Comparison of ENCODE assay signal across 1 cellular context in the genomic region with DNA sequence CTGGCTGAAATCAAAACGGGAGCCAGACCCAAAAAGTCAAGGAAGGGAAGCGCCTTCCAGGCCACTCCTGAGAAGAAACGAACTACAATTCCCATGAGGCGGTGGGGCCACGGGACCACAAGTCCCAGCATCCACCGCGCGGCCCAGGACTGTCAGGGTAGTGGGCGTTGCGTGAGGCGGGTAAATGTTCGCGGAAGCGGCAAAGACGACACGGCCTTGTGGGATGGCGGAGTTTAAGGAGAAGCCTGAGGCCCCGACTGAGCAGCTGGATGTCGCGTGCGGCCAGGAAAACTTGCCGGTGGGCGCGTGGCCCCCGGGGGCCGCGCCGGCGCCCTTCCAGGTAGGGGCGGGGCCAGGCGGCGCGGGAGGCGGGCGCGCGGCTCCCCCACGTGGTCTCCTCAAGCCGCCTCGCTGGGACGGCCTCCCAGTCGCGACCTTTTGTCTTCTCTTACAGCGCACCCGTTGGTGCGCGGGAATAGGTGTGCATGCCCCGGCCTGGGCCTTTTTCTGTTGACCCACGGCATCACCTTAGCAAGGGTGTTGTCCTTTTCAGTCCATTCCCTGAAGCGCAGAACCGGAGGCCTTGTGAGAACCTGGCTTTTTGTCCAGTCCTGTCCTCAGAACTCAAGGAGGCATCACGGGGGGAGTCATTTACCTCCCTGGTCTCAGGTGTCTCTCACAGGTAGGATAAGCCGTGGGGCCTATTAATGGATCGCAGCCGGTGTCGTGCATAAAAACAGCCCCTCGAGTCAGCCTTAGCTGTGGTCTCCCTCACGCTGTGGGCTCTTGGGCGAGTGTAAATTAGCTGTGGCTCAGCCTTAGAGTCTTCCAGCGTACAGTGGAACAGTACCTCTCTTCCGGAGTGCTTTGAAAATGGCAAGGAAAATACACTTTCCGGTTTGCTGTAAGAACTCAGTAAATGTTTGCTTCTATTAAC.
A peak's percentile ranks its signal among the peaks of the same experiment; 100 is the strongest.
TF ChIP-seq lines count a peak whose summit lies in the region.

A gene (plus strand): TSS at position 183 of the 937 bp plus-strand sequence. CDS start 2 bp downstream, at position 185.

TF ChIP-seq in HepG2, 621 proteins besides CTCF, POLR2A, EP300 and RAD21 (continued from another document and continues in another):
- TF ChIP-seq ZKSCAN8 (CRISPR knock-in tag; IDR thresholded peaks at IDR 0.05; ENCODE audit: borderline replicate concordance) (no peak), ASH2L (IDR thresholded peaks at IDR 0.05; ENCODE audit: insufficient read length, low read depth, low read length) (peak; percentile 79), TCF7 (IDR thresholded peaks at IDR 0.05; ENCODE audit: low read depth) (no peak), ZNF672 (CRISPR knock-in tag; IDR thresholded peaks at IDR 0.05) (no peak), HMGA1 (CRISPR knock-in tag; conservative IDR thresholded peaks at IDR 0.05) (no peak), ZNF543 (CRISPR knock-in tag; IDR thresholded peaks at IDR 0.05) (no peak), CCAR2 (optimal IDR thresholded peaks at IDR 0.05; ENCODE audit: low read depth, low read length) (no peak), ZNF34 (CRISPR knock-in tag; IDR thresholded peaks at IDR 0.05; ENCODE audit: borderline replicate concordance) (no peak), ZNF317 (CRISPR knock-in tag; IDR thresholded peaks at IDR 0.05) (no peak), SALL2 (CRISPR knock-in tag; IDR thresholded peaks at IDR 0.05) (peak; percentile 62; the same call in 1 of the 2 replicates), DNMT1 (CRISPR knock-in tag; IDR thresholded peaks at IDR 0.05) (no peak), KDM1A (CRISPR knock-in tag; IDR thresholded peaks at IDR 0.05) (no peak), PHF8 (CRISPR knock-in tag; IDR thresholded peaks at IDR 0.05) (peak; percentile 84), SETDB1 (CRISPR knock-in tag; IDR thresholded peaks at IDR 0.05; ENCODE audit: borderline replicate concordance) (no peak), CHD4 (IDR thresholded peaks at IDR 0.05; ENCODE audit: borderline replicate concordance, low read length) (0 out of 2 replicates have a peak, but pooled peaks have one; percentile 20), KMT2A (CRISPR knock-in tag; IDR thresholded peaks at IDR 0.05) (no peak), ZNF75D (CRISPR knock-in tag; IDR thresholded peaks at IDR 0.05; ENCODE audit: borderline replicate concordance) (no peak), ZNF773 (CRISPR knock-in tag; IDR thresholded peaks at IDR 0.05; ENCODE audit: borderline replicate concordance) (0 out of 2 replicates have a peak, but pooled peaks have one; percentile 24), MIER2 (CRISPR knock-in tag; IDR thresholded peaks at IDR 0.05) (no peak), ZNF674 (CRISPR knock-in tag; IDR thresholded peaks at IDR 0.05; ENCODE audit: low read depth) (no peak), BCL6 (CRISPR knock-in tag; IDR thresholded peaks at IDR 0.05) (0 out of 2 replicates have a peak, but pooled peaks have one; percentile 20), ARNT2 (CRISPR knock-in tag; IDR thresholded peaks at IDR 0.05; ENCODE audit: low read depth) (peak; percentile 83), ZNF232 (CRISPR knock-in tag; IDR thresholded peaks at IDR 0.05; ENCODE audit: borderline replicate concordance) (no peak), FOXC1 (CRISPR knock-in tag; IDR thresholded peaks at IDR 0.05; ENCODE audit: borderline replicate concordance) (peak; percentile 46; the same call in 1 of the 2 replicates), ZMYM2 (CRISPR knock-in tag; IDR thresholded peaks at IDR 0.05) (no peak), HOXA3 (CRISPR knock-in tag; IDR thresholded peaks at IDR 0.05) (peak; percentile 53), ZNF777 (CRISPR knock-in tag; IDR thresholded peaks at IDR 0.05) (peak; percentile 59; the same call in 1 of the 2 replicates)
- TF ChIP-seq, protein P1, sequence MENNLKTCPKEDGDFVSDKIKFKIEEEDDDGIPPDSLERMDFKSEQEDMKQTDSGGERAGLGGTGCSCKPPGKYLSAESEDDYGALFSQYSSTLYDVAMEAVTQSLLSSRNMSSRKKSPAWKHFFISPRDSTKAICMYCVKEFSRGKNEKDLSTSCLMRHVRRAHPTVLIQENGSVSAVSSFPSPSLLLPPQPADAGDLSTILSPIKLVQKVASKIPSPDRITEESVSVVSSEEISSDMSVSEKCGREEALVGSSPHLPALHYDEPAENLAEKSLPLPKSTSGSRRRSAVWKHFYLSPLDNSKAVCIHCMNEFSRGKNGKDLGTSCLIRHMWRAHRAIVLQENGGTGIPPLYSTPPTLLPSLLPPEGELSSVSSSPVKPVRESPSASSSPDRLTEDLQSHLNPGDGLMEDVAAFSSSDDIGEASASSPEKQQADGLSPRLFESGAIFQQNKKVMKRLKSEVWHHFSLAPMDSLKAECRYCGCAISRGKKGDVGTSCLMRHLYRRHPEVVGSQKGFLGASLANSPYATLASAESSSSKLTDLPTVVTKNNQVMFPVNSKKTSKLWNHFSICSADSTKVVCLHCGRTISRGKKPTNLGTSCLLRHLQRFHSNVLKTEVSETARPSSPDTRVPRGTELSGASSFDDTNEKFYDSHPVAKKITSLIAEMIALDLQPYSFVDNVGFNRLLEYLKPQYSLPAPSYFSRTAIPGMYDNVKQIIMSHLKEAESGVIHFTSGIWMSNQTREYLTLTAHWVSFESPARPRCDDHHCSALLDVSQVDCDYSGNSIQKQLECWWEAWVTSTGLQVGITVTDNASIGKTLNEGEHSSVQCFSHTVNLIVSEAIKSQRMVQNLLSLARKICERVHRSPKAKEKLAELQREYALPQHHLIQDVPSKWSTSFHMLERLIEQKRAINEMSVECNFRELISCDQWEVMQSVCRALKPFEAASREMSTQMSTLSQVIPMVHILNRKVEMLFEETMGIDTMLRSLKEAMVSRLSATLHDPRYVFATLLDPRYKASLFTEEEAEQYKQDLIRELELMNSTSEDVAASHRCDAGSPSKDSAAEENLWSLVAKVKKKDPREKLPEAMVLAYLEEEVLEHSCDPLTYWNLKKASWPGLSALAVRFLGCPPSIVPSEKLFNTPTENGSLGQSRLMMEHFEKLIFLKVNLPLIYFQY (CRISPR knock-in tag; IDR thresholded peaks at IDR 0.05; ENCODE audit: borderline replicate concordance), result no peak
- TF ChIP-seq, protein P2, sequence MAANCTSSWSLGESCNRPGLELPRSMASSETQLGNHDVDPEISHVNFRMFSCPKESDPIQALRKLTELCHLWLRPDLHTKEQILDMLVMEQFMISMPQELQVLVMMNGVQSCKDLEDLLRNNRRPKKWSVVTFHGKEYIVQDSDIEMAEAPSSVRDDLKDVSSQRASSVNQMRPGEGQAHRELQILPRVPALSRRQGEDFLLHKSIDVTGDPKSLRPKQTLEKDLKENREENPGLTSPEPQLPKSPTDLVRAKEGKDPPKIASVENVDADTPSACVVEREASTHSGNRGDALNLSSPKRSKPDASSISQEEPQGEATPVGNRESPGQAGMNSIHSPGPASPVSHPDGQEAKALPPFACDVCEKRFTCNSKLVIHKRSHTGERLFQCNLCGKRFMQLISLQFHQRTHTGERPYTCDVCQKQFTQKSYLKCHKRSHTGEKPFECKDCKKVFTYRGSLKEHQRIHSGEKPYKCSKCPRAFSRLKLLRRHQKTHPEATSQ (CRISPR knock-in tag; IDR thresholded peaks at IDR 0.05; ENCODE audit: borderline replicate concordance), result 0 out of 2 replicates have a peak, but pooled peaks have one; percentile 26
- TF ChIP-seq, protein P3, sequence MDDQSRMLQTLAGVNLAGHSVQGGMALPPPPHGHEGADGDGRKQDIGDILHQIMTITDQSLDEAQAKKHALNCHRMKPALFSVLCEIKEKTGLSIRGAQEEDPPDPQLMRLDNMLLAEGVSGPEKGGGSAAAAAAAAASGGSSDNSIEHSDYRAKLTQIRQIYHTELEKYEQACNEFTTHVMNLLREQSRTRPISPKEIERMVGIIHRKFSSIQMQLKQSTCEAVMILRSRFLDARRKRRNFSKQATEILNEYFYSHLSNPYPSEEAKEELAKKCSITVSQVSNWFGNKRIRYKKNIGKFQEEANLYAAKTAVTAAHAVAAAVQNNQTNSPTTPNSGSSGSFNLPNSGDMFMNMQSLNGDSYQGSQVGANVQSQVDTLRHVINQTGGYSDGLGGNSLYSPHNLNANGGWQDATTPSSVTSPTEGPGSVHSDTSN (CRISPR knock-in tag; IDR thresholded peaks at IDR 0.05; ENCODE audit: borderline replicate concordance), result no peak
- TF ChIP-seq, protein P4, sequence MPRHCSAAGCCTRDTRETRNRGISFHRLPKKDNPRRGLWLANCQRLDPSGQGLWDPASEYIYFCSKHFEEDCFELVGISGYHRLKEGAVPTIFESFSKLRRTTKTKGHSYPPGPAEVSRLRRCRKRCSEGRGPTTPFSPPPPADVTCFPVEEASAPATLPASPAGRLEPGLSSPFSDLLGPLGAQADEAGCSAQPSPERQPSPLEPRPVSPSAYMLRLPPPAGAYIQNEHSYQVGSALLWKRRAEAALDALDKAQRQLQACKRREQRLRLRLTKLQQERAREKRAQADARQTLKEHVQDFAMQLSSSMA (CRISPR knock-in tag; IDR thresholded peaks at IDR 0.05), result no peak
- TF ChIP-seq, protein P5, sequence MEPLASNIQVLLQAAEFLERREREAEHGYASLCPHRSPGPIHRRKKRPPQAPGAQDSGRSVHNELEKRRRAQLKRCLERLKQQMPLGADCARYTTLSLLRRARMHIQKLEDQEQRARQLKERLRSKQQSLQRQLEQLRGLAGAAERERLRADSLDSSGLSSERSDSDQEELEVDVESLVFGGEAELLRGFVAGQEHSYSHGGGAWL (CRISPR knock-in tag; IDR thresholded peaks at IDR 0.05), result no peak
- TF ChIP-seq, protein P6, sequence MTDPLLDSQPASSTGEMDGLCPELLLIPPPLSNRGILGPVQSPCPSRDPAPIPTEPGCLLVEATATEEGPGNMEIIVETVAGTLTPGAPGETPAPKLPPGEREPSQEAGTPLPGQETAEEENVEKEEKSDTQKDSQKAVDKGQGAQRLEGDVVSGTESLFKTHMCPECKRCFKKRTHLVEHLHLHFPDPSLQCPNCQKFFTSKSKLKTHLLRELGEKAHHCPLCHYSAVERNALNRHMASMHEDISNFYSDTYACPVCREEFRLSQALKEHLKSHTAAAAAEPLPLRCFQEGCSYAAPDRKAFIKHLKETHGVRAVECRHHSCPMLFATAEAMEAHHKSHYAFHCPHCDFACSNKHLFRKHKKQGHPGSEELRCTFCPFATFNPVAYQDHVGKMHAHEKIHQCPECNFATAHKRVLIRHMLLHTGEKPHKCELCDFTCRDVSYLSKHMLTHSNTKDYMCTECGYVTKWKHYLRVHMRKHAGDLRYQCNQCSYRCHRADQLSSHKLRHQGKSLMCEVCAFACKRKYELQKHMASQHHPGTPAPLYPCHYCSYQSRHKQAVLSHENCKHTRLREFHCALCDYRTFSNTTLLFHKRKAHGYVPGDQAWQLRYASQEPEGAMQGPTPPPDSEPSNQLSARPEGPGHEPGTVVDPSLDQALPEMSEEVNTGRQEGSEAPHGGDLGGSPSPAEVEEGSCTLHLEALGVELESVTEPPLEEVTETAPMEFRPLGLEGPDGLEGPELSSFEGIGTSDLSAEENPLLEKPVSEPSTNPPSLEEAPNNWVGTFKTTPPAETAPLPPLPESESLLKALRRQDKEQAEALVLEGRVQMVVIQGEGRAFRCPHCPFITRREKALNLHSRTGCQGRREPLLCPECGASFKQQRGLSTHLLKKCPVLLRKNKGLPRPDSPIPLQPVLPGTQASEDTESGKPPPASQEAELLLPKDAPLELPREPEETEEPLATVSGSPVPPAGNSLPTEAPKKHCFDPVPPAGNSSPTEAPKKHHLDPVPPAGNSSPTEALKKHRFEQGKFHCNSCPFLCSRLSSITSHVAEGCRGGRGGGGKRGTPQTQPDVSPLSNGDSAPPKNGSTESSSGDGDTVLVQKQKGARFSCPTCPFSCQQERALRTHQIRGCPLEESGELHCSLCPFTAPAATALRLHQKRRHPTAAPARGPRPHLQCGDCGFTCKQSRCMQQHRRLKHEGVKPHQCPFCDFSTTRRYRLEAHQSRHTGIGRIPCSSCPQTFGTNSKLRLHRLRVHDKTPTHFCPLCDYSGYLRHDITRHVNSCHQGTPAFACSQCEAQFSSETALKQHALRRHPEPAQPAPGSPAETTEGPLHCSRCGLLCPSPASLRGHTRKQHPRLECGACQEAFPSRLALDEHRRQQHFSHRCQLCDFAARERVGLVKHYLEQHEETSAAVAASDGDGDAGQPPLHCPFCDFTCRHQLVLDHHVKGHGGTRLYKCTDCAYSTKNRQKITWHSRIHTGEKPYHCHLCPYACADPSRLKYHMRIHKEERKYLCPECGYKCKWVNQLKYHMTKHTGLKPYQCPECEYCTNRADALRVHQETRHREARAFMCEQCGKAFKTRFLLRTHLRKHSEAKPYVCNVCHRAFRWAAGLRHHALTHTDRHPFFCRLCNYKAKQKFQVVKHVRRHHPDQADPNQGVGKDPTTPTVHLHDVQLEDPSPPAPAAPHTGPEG (CRISPR knock-in tag; IDR thresholded peaks at IDR 0.05), result peak; percentile 64; the same call in 1 of the 2 replicates
- TF ChIP-seq, protein P7, sequence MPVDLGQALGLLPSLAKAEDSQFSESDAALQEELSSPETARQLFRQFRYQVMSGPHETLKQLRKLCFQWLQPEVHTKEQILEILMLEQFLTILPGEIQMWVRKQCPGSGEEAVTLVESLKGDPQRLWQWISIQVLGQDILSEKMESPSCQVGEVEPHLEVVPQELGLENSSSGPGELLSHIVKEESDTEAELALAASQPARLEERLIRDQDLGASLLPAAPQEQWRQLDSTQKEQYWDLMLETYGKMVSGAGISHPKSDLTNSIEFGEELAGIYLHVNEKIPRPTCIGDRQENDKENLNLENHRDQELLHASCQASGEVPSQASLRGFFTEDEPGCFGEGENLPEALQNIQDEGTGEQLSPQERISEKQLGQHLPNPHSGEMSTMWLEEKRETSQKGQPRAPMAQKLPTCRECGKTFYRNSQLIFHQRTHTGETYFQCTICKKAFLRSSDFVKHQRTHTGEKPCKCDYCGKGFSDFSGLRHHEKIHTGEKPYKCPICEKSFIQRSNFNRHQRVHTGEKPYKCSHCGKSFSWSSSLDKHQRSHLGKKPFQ (CRISPR knock-in tag; IDR thresholded peaks at IDR 0.05; ENCODE audit: insufficient replicate concordance), result no peak
- TF ChIP-seq, protein P8, sequence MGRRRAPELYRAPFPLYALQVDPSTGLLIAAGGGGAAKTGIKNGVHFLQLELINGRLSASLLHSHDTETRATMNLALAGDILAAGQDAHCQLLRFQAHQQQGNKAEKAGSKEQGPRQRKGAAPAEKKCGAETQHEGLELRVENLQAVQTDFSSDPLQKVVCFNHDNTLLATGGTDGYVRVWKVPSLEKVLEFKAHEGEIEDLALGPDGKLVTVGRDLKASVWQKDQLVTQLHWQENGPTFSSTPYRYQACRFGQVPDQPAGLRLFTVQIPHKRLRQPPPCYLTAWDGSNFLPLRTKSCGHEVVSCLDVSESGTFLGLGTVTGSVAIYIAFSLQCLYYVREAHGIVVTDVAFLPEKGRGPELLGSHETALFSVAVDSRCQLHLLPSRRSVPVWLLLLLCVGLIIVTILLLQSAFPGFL (CRISPR knock-in tag; IDR thresholded peaks at IDR 0.05), result no peak
